ENCODE assay signal across 13 cellular contexts in genomic region chr19:535017-535835, GRCh38. TPM values are rescaled to one million over a fixed set of nuclear protein-coding genes. Genes with fewer than 3 reads are reported as not detected.
DNase-seq lines count a peak whose midpoint lies in the region; ATAC-seq, FAIRE-seq and TF ChIP-seq lines count a peak whose summit lies in the region.
"Had no signal": no experiment of that assay in that cellular context is flagged by ENCODE, and none has a peak within 500 bp of the region (broad histone marks: within the 10 kb centered on the region; RNA-seq: fewer than 3 reads in every experiment).

No MANE protein-coding gene starts in this region.

- H3K4me1 Mint-ChIP-seq in nephron: peaks cover 9% of the 10 kb centered on the region

- H2AK9ac ChIP-seq in IMR-90 (replicated peaks; ENCODE audit: low read depth, low read length, poor library complexity): no peak overlapping the region

- H4K91ac ChIP-seq in IMR-90 (ENCODE audit: insufficient read depth, low read depth, low read length): no peak overlapping the region

- no peak overlapping the region for H3K4me2 ChIP-seq in IMR-90 (ENCODE audit: low read depth, low read length)

- no peak overlapping the region for H2AK5ac ChIP-seq in IMR-90 (ENCODE audit: low read depth, low read length)

- H2BK15ac ChIP-seq in IMR-90 (ENCODE audit: low read depth, low read length): no peak overlapping the region

- H3K4me1 ChIP-seq in IMR-90 (ENCODE audit: control insufficient read depth, insufficient read depth, low read length): peaks cover 8% of the 10 kb centered on the region

- peaks cover 2% of the 10 kb centered on the region; the same call in 1 of the 2 replicates for H3K9me1 ChIP-seq in IMR-90 (ENCODE audit: insufficient read depth, low read length)

- no peak overlapping the region for H2BK20ac ChIP-seq in IMR-90 (ENCODE audit: low read depth, low read length)

- no peak overlapping the region for H3K27ac Mint-ChIP-seq in nephron

- peaks cover 11 to 56% of the 10 kb centered on the region in 2 experiments for H3K79me1 ChIP-seq in IMR-90 (ENCODE audit: low read depth in 1 of 2, low read length in 2 of 2)

- H2BK120ac ChIP-seq in IMR-90 (ENCODE audit: low read depth, low read length): no peak overlapping the region

- intact Hi-C loops in IMR-90 (cut with micrococcal nuclease) (no loop called here), head of caudate nucleus (cut with DNase I) (no loop called here)

- dilution Hi-C loops in IMR-90 (cut with HindIII; ENCODE audit: low sequenced_read_pairs, unreplicated experiment): no loop called here

- FAIRE-seq in bronchial epithelial cell (lab: Jason Lieb, UNC): no peak

- H3K18ac ChIP-seq in IMR-90 (ENCODE audit: low read depth, low read length): no peak overlapping the region

- no peak overlapping the region for H4K8ac ChIP-seq in IMR-90 (ENCODE audit: low read depth in 2 of 2, low read length in 2 of 2)

- H3K14ac ChIP-seq in IMR-90 (replicated peaks; ENCODE audit: low read depth, low read length): no peak overlapping the region

- H3K9ac ChIP-seq in IMR-90 (ENCODE audit: low read depth, low read length): no peak overlapping the region

- CTCF ChIA-PET in IMR-90 (lab: Yijun Ruan, JAX): no interaction called here

- TF ChIP-seq RAD21 in IMR-90 (IDR thresholded peaks at IDR 0.05; ENCODE audit: low read length): no peak

- peaks cover 52% of the 10 kb centered on the region for H4K20me1 ChIP-seq in IMR-90 (ENCODE audit: insufficient read depth, low read length)

- peak overlapping the region; percentile 43 for H2AFZ ChIP-seq in IMR-90 (replicated peaks; ENCODE audit: low read length, poor library complexity)

- ATAC-seq in IMR-90 (ENCODE audit: low read depth): no peak
- ATAC-seq: heart right ventricle had no signal

- 68% methylated on average over 6 of the region's 16 CpGs; no CpG with 5 or more reads in 1 of the 2 experiments for WGBS in IMR-90 (ENCODE audit: extremely low coverage in 2 of 2, insufficient read length in 1 of 2), 2 experiments

- TF ChIP-seq CTCF in IMR-90 (conservative IDR thresholded peaks at IDR 0.05; ENCODE audit: low read depth, low read length) (peak; percentile 13; the same call in 1 of the 2 replicates), bronchial epithelial cell (IDR thresholded peaks at IDR 0.05; ENCODE audit: insufficient read depth, low read length, severe bottlenecking) (no peak), nephron (IDR thresholded peaks at IDR 0.05; ENCODE audit: unreplicated experiment in 3 of 3) (no peak)

- no TSS peak for BruUV-seq in IMR-90 (replicated peaks; lab: Mats Ljungman, UMichigan)

- TF ChIP-seq POLR2A in IMR-90 (IDR thresholded peaks at IDR 0.05; ENCODE audit: low read depth, low read length): no peak

- no peak overlapping the region for H3K56ac ChIP-seq in IMR-90 (ENCODE audit: extremely low read depth, insufficient read depth, low read length)

- H3K36me3 ChIP-seq in IMR-90 (ENCODE audit: control insufficient read depth, insufficient read depth, low read length): peaks cover 39% of the 10 kb centered on the region
- peaks cover 23% of the 10 kb centered on the region for H3K36me3 ChIP-seq in bronchial epithelial cell (ENCODE audit: control insufficient read depth, insufficient read depth, low read length)

- no peak overlapping the region for H2BK5ac ChIP-seq in IMR-90 (ENCODE audit: low read depth, low read length, poor library complexity, severe bottlenecking)

- POLR2A ChIA-PET in IMR-90 (lab: Charles Lee; ENCODE audit: unreplicated experiment): no interaction called here

- H3K27me3 ChIP-seq in IMR-90 (ENCODE audit: control insufficient read depth, insufficient read depth, low read length) (no peaks in the 10 kb centered on the region), bronchial epithelial cell (ENCODE audit: control insufficient read depth, insufficient read depth, low read length) (no peaks in the 10 kb centered on the region)
- H3K27me3 ChIP-seq: heart right ventricle had no signal

- peak; percentile 77 for DNase-seq in COLO668 (lab: John Stamatoyannopoulos, UW; ENCODE audit: unreplicated experiment)
- DNase-seq in IMR-90: no peak
- peak; percentile 32 for DNase-seq in bronchial epithelial cell (ENCODE audit: low read depth)
- no peak for DNase-seq in head of caudate nucleus
- no peak for DNase-seq in SIG-M5 treated with dmso at 0.1 percent for 504 hours (lab: John Stamatoyannopoulos, UW; ENCODE audit: unreplicated experiment)
- no peak for DNase-seq in DMS114 treated with DMSO at 0.1 percent for 48 hours (lab: John Stamatoyannopoulos, UW; ENCODE audit: unreplicated experiment)
- DNase-seq in occipital lobe (lab: John Stamatoyannopoulos, UW): no peak
- DNase-seq: activated CD4-positive, alpha-beta T cell treated with anti-CD3 and anti-CD28 coated beads, Interleukin-2, amount 50 U/mL, for 4 hours; heart right ventricle; NCI-H1436 treated with DMSO at 0.1 percent for 48 hours; RPMI8226 had no signal

- H4K5ac ChIP-seq in IMR-90 (ENCODE audit: low read depth, low read length): no peak overlapping the region

- H3K4me3 ChIP-seq in IMR-90 (ENCODE audit: insufficient read depth, low read depth, low read length): no peak overlapping the region
- no peak overlapping the region for H3K4me3 ChIP-seq in bronchial epithelial cell (ENCODE audit: low read depth, low read length)
- H3K4me3 ChIP-seq: heart right ventricle had no signal

- H3K9me3 Mint-ChIP-seq in nephron: no peaks in the 10 kb centered on the region

- H3K23ac ChIP-seq in IMR-90 (ENCODE audit: low read depth, low read length): no peak overlapping the region

- H3K4ac ChIP-seq in IMR-90 (ENCODE audit: low read depth, low read length): no peak overlapping the region

- H3K36me3 Mint-ChIP-seq in nephron (ENCODE audit: low read depth): peaks cover 15% of the 10 kb centered on the region

- H3K27me3 Mint-ChIP-seq in nephron (ENCODE audit: low read depth): no peaks in the 10 kb centered on the region

- H3K27ac ChIP-seq in IMR-90 (ENCODE audit: insufficient read depth, low read length): no peak overlapping the region

- no peaks in the 10 kb centered on the region for H3K9me3 ChIP-seq in IMR-90 (ENCODE audit: control insufficient read depth, insufficient read depth, low read length)
- H3K9me3 ChIP-seq: heart right ventricle had no signal

- in situ Hi-C loops in IMR-90 (cut with MboI; ENCODE audit: low sequenced_read_pairs): no loop called here

- H3K4me3 Mint-ChIP-seq in nephron: peak overlapping the region; percentile 51 to 75 (median 52)

TF ChIP-seq in IMR-90, 13 proteins besides CTCF, POLR2A, EP300 and RAD21 (continues in another document):
- TF ChIP-seq CEBPB (IDR thresholded peaks at IDR 0.05; ENCODE audit: low read depth, low read length) (no peak), ELK1 (IDR thresholded peaks at IDR 0.05; ENCODE audit: borderline replicate concordance, low read depth, low read length) (no peak), BHLHE40 (IDR thresholded peaks at IDR 0.05; ENCODE audit: low read depth, low read length) (no peak), SMC3 (IDR thresholded peaks at IDR 0.05; ENCODE audit: low read depth, low read length) (no peak), USF2 (IDR thresholded peaks at IDR 0.05; ENCODE audit: low read depth, low read length) (no peak), FOS (IDR thresholded peaks at IDR 0.05; ENCODE audit: low read depth, low read length) (no peak), CHD1 (IDR thresholded peaks at IDR 0.05; ENCODE audit: low read depth, low read length) (no peak)

RNA-seq across cellular contexts. Expression of gene CDC34, which starts 3.7 kb away (rescaled TPM):
- total RNA-seq in IMR-90 (2012; rRNA removed) (35.7 and 39.2 TPM in 2 replicates), bronchial epithelial cell (143 and 169 TPM in 2 replicates), occipital lobe (46.2 TPM)
- polyA plus RNA-seq in IMR-90 (2012; rRNA removed): 68.9 and 80.8 TPM in 2 replicates
- 94.6 and 103 TPM in 2 replicates for polyA plus RNA-seq in IMR-90 (2012; cell fraction: cytosol; rRNA removed)
- 46.7 and 97.7 TPM in 2 replicates for polyA plus RNA-seq in IMR-90 (2012; cell fraction: nucleus; rRNA removed; ENCODE audit: low replicate concordance)

RNA-seq across cellular contexts. Expression of gene GZMM, which starts 8.6 kb away (rescaled TPM):
- not detected in 2 replicates for total RNA-seq in IMR-90 (2012; rRNA removed)
- 0.11 and 0.24 TPM in 2 replicates for polyA plus RNA-seq in IMR-90 (2012; rRNA removed)
- polyA plus RNA-seq in IMR-90 (2012; cell fraction: cytosol; rRNA removed): 0.23 and 0.81 TPM in 2 replicates
- polyA plus RNA-seq in IMR-90 (2012; cell fraction: nucleus; rRNA removed; ENCODE audit: low replicate concordance): 0.11 and 0.50 TPM in 2 replicates
- not detected in 2 replicates for total RNA-seq in bronchial epithelial cell
- total RNA-seq in occipital lobe: not detected

RNA-seq across cellular contexts. Expression of gene TPGS1, which starts 27.9 kb away (rescaled TPM):
- total RNA-seq in IMR-90 (2012; rRNA removed) (2.7 and 4.2 TPM in 2 replicates), bronchial epithelial cell (16.8 and 23.2 TPM in 2 replicates), occipital lobe (15.6 TPM)
- polyA plus RNA-seq in IMR-90 (2012; rRNA removed): 6.3 and 13.9 TPM in 2 replicates
- polyA plus RNA-seq in IMR-90 (2012; cell fraction: cytosol; rRNA removed): 13.7 and 31.3 TPM in 2 replicates
- polyA plus RNA-seq in IMR-90 (2012; cell fraction: nucleus; rRNA removed; ENCODE audit: low replicate concordance): 5.7 and 24.7 TPM in 2 replicates

RNA-seq across cellular contexts. Expression of gene BSG, which starts 37.2 kb away (rescaled TPM):
- total RNA-seq in IMR-90 (2012; rRNA removed): 129 and 130 TPM in 2 replicates
- polyA plus RNA-seq in IMR-90 (2012; rRNA removed): 698 and 994 TPM in 2 replicates
- polyA plus RNA-seq in IMR-90 (2012; cell fraction: cytosol; rRNA removed): 596 and 943 TPM in 2 replicates
- polyA plus RNA-seq in IMR-90 (2012; cell fraction: nucleus; rRNA removed; ENCODE audit: low replicate concordance): 294 and 438 TPM in 2 replicates
- total RNA-seq in bronchial epithelial cell: 349 and 369 TPM in 2 replicates
- total RNA-seq in occipital lobe: 77.4 TPM

RNA-seq across cellular contexts. Expression of gene MADCAM1, which starts 38.9 kb away (rescaled TPM):
- total RNA-seq in IMR-90 (2012; rRNA removed): not detected in 2 replicates
- 0.24 and 0.26 TPM in 2 replicates for polyA plus RNA-seq in IMR-90 (2012; rRNA removed)
- polyA plus RNA-seq in IMR-90 (2012; cell fraction: cytosol; rRNA removed): 0.35 TPM in 1 of 2 replicates, not detected in the other
- 1.1 and 2.5 TPM in 2 replicates for polyA plus RNA-seq in IMR-90 (2012; cell fraction: nucleus; rRNA removed; ENCODE audit: low replicate concordance)
- not detected in 2 replicates for total RNA-seq in bronchial epithelial cell
- total RNA-seq in occipital lobe: 0.16 TPM
- total RNA-seq: Daoy had no signal

Comparison
In these comparisons a context has a peak if more than half of its experiments do, and no peak if none do; other contexts are left out.
1. DNase-seq: peak in COLO668 (single experiment) and bronchial epithelial cell (single experiment); none in IMR-90 (single experiment), head of caudate nucleus (0 of 42), SIG-M5 treated with dmso at 0.1 percent for 504 hours (single experiment), DMS114 treated with DMSO at 0.1 percent for 48 hours (single experiment) and occipital lobe (single experiment).